In genomic region chr19:35648017-35648961, GRCh38 we compare ENCODE assay signal across 1 cellular context.
A peak's percentile ranks its signal among the peaks of the same experiment; 100 is the strongest.
TF ChIP-seq lines count a peak whose summit lies in the region.

Gene COX6B1, plus strand, starts transcription at chr19:35648323. Its CDS starts 2,921 bp downstream, at chr19:35651244.

TF ChIP-seq in GM12878, 131 proteins besides CTCF, POLR2A, EP300 and RAD21 (continued from another document and continues in another):
- no peak for TF ChIP-seq E2F8 (IDR thresholded peaks at IDR 0.05; ENCODE audit: low read depth, partially characterized antibody)
- TF ChIP-seq SKIL (IDR thresholded peaks at IDR 0.05; ENCODE audit: low read depth, poor library complexity, severe bottlenecking) = no peak
- TF ChIP-seq RELA (IDR thresholded peaks at IDR 0.05; ENCODE audit: borderline replicate concordance, partially characterized antibody) = peak; percentile 39
- TF ChIP-seq CUX1 (IDR thresholded peaks at IDR 0.05; ENCODE audit: insufficient replicate concordance, low read depth, low read length) = no peak
- no peak for TF ChIP-seq REST (IDR thresholded peaks at IDR 0.05; ENCODE audit: low read depth, low read length)
- TF ChIP-seq CBX3 (IDR thresholded peaks at IDR 0.05; ENCODE audit: borderline replicate concordance, low read depth) = no peak
- TF ChIP-seq ZBTB40 (IDR thresholded peaks at IDR 0.05; ENCODE audit: borderline replicate concordance) = peak; percentile 94
- TF ChIP-seq BCL11A (IDR thresholded peaks at IDR 0.05; ENCODE audit: low read depth, low read length) = no peak
- no peak for TF ChIP-seq MEF2B (IDR thresholded peaks at IDR 0.05; ENCODE audit: partially characterized antibody, poor library complexity, severe bottlenecking)
- TF ChIP-seq KLF5 (IDR thresholded peaks at IDR 0.05; ENCODE audit: partially characterized antibody) = no peak
- no peak for TF ChIP-seq SREBF2 (IDR thresholded peaks at IDR 0.05; ENCODE audit: low read length)
- TF ChIP-seq STAT3 (IDR thresholded peaks at IDR 0.05; ENCODE audit: low read depth, low read length) = no peak
- no peak for TF ChIP-seq NFXL1 (IDR thresholded peaks at IDR 0.05; ENCODE audit: borderline replicate concordance)
- TF ChIP-seq ZBTB33 (IDR thresholded peaks at IDR 0.05) = no peak
- no peak for TF ChIP-seq MEF2A (IDR thresholded peaks at IDR 0.05; ENCODE audit: insufficient read depth, low read depth, low read length)
- TF ChIP-seq MXI1 (IDR thresholded peaks at IDR 0.05; ENCODE audit: low read depth, low read length) = peak; percentile 64; the same call in 1 of the 2 replicates
- TF ChIP-seq TAF1 (IDR thresholded peaks at IDR 0.05; ENCODE audit: borderline replicate concordance, low read depth, low read length) = peak; percentile 84; the same call in 1 of the 2 replicates
- TF ChIP-seq MTA2 (IDR thresholded peaks at IDR 0.05; ENCODE audit: low read depth) = no peak
- TF ChIP-seq NFYA (IDR thresholded peaks at IDR 0.05; ENCODE audit: borderline replicate concordance, low read depth, low read length) = peak; percentile 52
- no peak for TF ChIP-seq CEBPB (IDR thresholded peaks at IDR 0.05; ENCODE audit: borderline replicate concordance in 1 of 2, low read depth in 2 of 2, low read length in 2 of 2)
- TF ChIP-seq RFX5 (IDR thresholded peaks at IDR 0.05; ENCODE audit: low read depth, low read length) = no peak
- no peak for TF ChIP-seq MTA3 (IDR thresholded peaks at IDR 0.05; ENCODE audit: borderline replicate concordance, low read length)
- no peak for TF ChIP-seq RBBP5 (conservative IDR thresholded peaks at IDR 0.05)
- TF ChIP-seq EGR1 (IDR thresholded peaks at IDR 0.05; ENCODE audit: borderline replicate concordance in 1 of 2, low read depth in 2 of 2, low read length in 2 of 2) = no peak
- TF ChIP-seq ZNF217 (IDR thresholded peaks at IDR 0.05) = no peak
- TF ChIP-seq ETV6 (conservative IDR thresholded peaks at IDR 0.05 in 1 of 2, IDR thresholded peaks at IDR 0.05 in 1 of 2; ENCODE audit: borderline replicate concordance in 1 of 2, low read depth in 1 of 2) = peak in 1 of 2 experiments; percentile 45; a peak in 2 of 4 replicates
- no peak for TF ChIP-seq ZZZ3 (IDR thresholded peaks at IDR 0.05; ENCODE audit: control insufficient read depth, insufficient read length, low read depth)
- 0 out of 2 replicates have a peak, but pooled peaks have one; percentile 11 for TF ChIP-seq YY1 (IDR thresholded peaks at IDR 0.05; ENCODE audit: low read depth, low read length)
- 0 out of 2 replicates have a peak, but pooled peaks have one; percentile 20 for TF ChIP-seq NRF1 (conservative IDR thresholded peaks at IDR 0.05; ENCODE audit: low read depth, low read length)
- TF ChIP-seq YBX1 (IDR thresholded peaks at IDR 0.05) = no peak
- peak; percentile 61; the same call in 1 of the 2 replicates for TF ChIP-seq DPF2 (IDR thresholded peaks at IDR 0.05)
- no peak for TF ChIP-seq RAD51 (IDR thresholded peaks at IDR 0.05)
- TF ChIP-seq SUPT20H (IDR thresholded peaks at IDR 0.05; ENCODE audit: borderline replicate concordance, control insufficient read depth, low read depth, low read length) = no peak
